Comparison of ENCODE assay signal across 1 cellular context in the genomic region with DNA sequence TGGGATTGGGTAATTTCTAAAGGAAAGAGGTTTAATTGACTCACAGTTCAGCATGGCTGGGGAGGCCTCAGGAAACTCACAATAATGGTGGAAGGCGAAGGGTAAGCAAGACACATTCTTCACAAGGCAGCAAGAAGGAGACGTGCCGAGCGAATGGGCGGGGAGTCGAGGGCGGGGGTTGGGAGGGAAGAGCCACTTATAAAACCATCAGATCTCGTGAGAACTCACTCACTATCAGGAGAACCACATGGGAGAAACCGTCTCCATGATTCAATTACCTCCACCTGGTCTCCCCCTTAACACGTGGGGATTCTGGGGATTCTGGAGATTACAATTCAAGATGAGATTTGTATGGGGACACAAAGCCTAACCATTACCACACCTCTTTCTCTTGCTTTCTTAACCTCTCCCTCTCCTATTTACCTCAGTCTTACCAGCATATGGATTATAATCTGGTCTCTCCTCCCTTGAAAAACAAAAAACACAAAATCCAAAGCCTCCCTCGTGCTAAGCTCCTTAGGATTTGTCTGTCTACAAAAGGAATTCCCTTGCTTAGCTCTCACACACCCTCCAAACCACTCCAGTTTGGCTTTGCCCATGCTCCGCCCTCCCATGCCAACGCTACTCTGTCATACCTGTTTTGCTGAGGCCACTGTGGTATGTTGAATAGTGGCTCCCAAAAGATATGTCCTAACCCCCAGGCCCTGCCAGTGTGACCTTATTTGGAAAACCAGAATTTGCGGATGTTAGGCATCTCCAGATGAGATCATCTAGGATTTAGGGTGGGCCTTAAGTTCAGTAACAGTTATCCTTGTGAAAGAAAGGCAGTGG.
TF ChIP-seq lines count a peak whose summit lies in the region.

No MANE protein-coding gene starts in this region.

TF ChIP-seq in HepG2, 621 proteins besides CTCF, POLR2A, EP300 and RAD21 (continued from another document):
- TF ChIP-seq, protein P1, sequence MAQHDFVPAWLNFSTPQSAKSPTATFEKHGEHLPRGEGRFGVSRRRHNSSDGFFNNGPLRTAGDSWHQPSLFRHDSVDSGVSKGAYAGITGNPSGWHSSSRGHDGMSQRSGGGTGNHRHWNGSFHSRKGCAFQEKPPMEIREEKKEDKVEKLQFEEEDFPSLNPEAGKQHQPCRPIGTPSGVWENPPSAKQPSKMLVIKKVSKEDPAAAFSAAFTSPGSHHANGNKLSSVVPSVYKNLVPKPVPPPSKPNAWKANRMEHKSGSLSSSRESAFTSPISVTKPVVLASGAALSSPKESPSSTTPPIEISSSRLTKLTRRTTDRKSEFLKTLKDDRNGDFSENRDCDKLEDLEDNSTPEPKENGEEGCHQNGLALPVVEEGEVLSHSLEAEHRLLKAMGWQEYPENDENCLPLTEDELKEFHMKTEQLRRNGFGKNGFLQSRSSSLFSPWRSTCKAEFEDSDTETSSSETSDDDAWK (CRISPR knock-in tag; IDR thresholded peaks at IDR 0.05): no peak
- no peak for TF ChIP-seq ZNF350 (CRISPR knock-in tag; IDR thresholded peaks at IDR 0.05; ENCODE audit: borderline replicate concordance, low read depth)
- TF ChIP-seq ZNF720 (CRISPR knock-in tag; IDR thresholded peaks at IDR 0.05): no peak
- TF ChIP-seq HMGA1 (CRISPR knock-in tag; conservative IDR thresholded peaks at IDR 0.05): no peak
- TF ChIP-seq YEATS4 (CRISPR knock-in tag; IDR thresholded peaks at IDR 0.05; ENCODE audit: borderline replicate concordance): no peak
- TF ChIP-seq RFXAP (CRISPR knock-in tag; IDR thresholded peaks at IDR 0.05; ENCODE audit: borderline replicate concordance): no peak
- TF ChIP-seq, protein P2, sequence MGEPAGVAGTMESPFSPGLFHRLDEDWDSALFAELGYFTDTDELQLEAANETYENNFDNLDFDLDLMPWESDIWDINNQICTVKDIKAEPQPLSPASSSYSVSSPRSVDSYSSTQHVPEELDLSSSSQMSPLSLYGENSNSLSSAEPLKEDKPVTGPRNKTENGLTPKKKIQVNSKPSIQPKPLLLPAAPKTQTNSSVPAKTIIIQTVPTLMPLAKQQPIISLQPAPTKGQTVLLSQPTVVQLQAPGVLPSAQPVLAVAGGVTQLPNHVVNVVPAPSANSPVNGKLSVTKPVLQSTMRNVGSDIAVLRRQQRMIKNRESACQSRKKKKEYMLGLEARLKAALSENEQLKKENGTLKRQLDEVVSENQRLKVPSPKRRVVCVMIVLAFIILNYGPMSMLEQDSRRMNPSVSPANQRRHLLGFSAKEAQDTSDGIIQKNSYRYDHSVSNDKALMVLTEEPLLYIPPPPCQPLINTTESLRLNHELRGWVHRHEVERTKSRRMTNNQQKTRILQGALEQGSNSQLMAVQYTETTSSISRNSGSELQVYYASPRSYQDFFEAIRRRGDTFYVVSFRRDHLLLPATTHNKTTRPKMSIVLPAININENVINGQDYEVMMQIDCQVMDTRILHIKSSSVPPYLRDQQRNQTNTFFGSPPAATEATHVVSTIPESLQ (CRISPR knock-in tag; conservative IDR thresholded peaks at IDR 0.05): no peak
- no peak for TF ChIP-seq IKZF4 (CRISPR knock-in tag; IDR thresholded peaks at IDR 0.05; ENCODE audit: borderline replicate concordance, low read depth, not compliant biosample characterization)
- TF ChIP-seq GATAD2A (CRISPR knock-in tag; IDR thresholded peaks at IDR 0.05): no peak
- no peak for TF ChIP-seq STAG1 (CRISPR knock-in tag; IDR thresholded peaks at IDR 0.05)
- no peak for TF ChIP-seq ZNF616 (CRISPR knock-in tag; IDR thresholded peaks at IDR 0.05; ENCODE audit: low read depth)
- TF ChIP-seq ZNF333 (CRISPR knock-in tag; IDR thresholded peaks at IDR 0.05; ENCODE audit: borderline replicate concordance): no peak
- no peak for TF ChIP-seq SRSF9 (IDR thresholded peaks at IDR 0.05; ENCODE audit: borderline replicate concordance, insufficient read depth, low read depth, low read length, poor library complexity, severe bottlenecking)
